Comparison of ENCODE assay signal across 8 cellular contexts in genomic region chr1:50959303-50959912, GRCh38. TPM values are rescaled to one million over a fixed set of nuclear protein-coding genes. Genes with fewer than 3 reads are reported as not detected.
DNase-seq lines count a peak whose midpoint lies in the region; ATAC-seq and TF ChIP-seq lines count a peak whose summit lies in the region.

No MANE protein-coding gene starts in this region.

- DNase-seq in NCI-H2081 (lab: John Stamatoyannopoulos, UW) (peak; percentile 71 to 74), NCI-H2081 treated with DMSO at 0.1 percent for 48 hours (lab: John Stamatoyannopoulos, UW) (no peak), H4 (ENCODE audit: low spot score) (peak; percentile 34), NCI-H774 (lab: John Stamatoyannopoulos, UW) (peak; percentile 63), body of pancreas (peak in 1 of 4 donors; percentile 41), left colon (peak in 1 of 2 donors; percentile 51), NCI-H187 (lab: John Stamatoyannopoulos, UW) (no peak)

- intact Hi-C loops in body of pancreas (cut with DNase I) (no loop called here), left colon (cut with DNase I, micrococcal nuclease) (no loop called here)

- TF ChIP-seq POLR2A in body of pancreas (IDR thresholded peaks at IDR 0.05) = no peak

- 0 to 1% methylated on average over 24 to 38 of the region's 38 CpGs for WGBS in body of pancreas, 2 donors

- H3K4me1 ChIP-seq in body of pancreas (peaks cover 16% of the 10 kb centered on the region), subcutaneous abdominal adipose tissue (ENCODE audit: control insufficient read depth in 5 of 5, insufficient read depth in 5 of 5, low read length in 5 of 5) (peaks cover 0 to 17% (median 15%) of the 10 kb centered on the region in 5 donors)

- H3K9me3 ChIP-seq in body of pancreas = no peaks in the 10 kb centered on the region
- no peaks in the 10 kb centered on the region for H3K9me3 ChIP-seq in subcutaneous abdominal adipose tissue (ENCODE audit: control insufficient read depth in 5 of 5, low read length in 5 of 5)

- H3K27me3 ChIP-seq in body of pancreas = no peaks in the 10 kb centered on the region
- no peaks in the 10 kb centered on the region for H3K27me3 ChIP-seq in subcutaneous abdominal adipose tissue (ENCODE audit: control insufficient read depth in 5 of 5, insufficient read depth in 4 of 5, low read length in 5 of 5)

- H3K27ac ChIP-seq in body of pancreas (peak overlapping the region; percentile 89 to 93 (median 92)), subcutaneous abdominal adipose tissue (ENCODE audit: low read depth, low read length) (peak overlapping the region; percentile 85)

- ATAC-seq in body of pancreas (peak; percentile 15), left colon (peak; percentile 12)

- peak overlapping the region; percentile 20 to 95 (median 93) for H3K9ac ChIP-seq in subcutaneous abdominal adipose tissue (ENCODE audit: low read length in 5 of 5)

- peak overlapping the region; percentile 64 to 74 for H3K4me3 ChIP-seq in body of pancreas
- peak overlapping the region; percentile 77 to 97 (median 94) for H3K4me3 ChIP-seq in subcutaneous abdominal adipose tissue (ENCODE audit: low read depth in 1 of 5, low read length in 5 of 5)

- no peak for TF ChIP-seq CTCF in body of pancreas (IDR thresholded peaks at IDR 0.05)

- H3K36me3 ChIP-seq in body of pancreas (replicated peaks in 1 of 2; ENCODE audit: insufficient read depth in 1 of 2, low read depth in 2 of 2) = no peaks in the 10 kb centered on the region
- no peaks in the 10 kb centered on the region for H3K36me3 ChIP-seq in subcutaneous abdominal adipose tissue (ENCODE audit: control insufficient read depth in 5 of 5, insufficient read depth in 5 of 5, low read length in 5 of 5)

RNA-seq across cellular contexts. Expression of gene FAF1, which starts 0.7 kb away (rescaled TPM):
- 91.9 and 97.3 TPM in 2 replicates for total RNA-seq in H4 (2014; rRNA removed; shearing (Covaris generic))
- total RNA-seq in body of pancreas = 10 to 100 TPM; 17.8 to 27.5 TPM
- total RNA-seq in left colon = 10 to 100 TPM; 48.8 to 52.6 TPM

RNA-seq across cellular contexts. Expression of gene CDKN2C, which starts 10.6 kb away (rescaled TPM):
- 167 and 185 TPM in 2 replicates for total RNA-seq in H4 (2014; rRNA removed; shearing (Covaris generic))
- total RNA-seq in body of pancreas (10 to 100 TPM in 1 of 2 donors, 1 to 10 TPM in 1; 7.6 to 11.9 TPM), left colon (1 to 10 TPM; 5.8 to 6.4 TPM)

Comparison
In these comparisons a context has a peak if more than half of its experiments do, and no peak if none do; other contexts are left out.
1. DNase-seq: peak in NCI-H2081 (2 of 2), H4 (single experiment) and NCI-H774 (single experiment); none in NCI-H2081 treated with DMSO at 0.1 percent for 48 hours (single experiment) and NCI-H187 (0 of 2).
2. RNA of gene CDKN2C, which starts 10.6 kb away (total RNA-seq): 167 to 185 TPM in H4; 7.6 to 11.9 TPM in body of pancreas and 5.8 to 6.4 TPM in left colon; every median in the first group is over 10 times any median in the second.